ENCODE assay signal across 8 cellular contexts in the genomic region with DNA sequence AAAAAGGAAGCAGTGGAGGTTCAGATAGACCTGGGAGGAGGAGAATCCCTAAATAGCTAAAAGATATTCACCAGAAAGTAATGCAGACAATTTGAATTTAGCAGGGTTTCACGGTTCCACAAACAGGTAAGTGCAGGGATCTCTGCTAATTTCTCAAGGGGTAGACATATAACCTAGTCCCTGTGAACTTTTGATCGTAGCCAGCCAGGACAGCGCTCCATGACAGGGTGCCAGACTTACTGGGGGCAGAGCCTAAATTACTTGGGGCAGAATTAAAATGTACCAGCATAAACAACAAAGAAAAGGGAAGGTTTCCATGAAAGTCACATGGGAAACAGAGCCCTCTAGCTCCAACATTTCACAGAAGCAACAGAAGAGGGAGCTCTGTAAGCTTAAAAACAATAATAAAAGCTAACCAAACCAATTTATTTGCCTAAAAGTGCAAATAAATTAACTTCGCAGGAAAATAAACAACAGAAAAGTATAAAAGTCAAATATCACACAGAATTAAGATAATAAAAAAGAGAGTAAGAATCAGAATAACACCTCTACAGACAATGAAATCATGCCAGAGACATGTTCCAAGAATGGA.
DNase-seq lines count a peak whose midpoint lies in the region; ATAC-seq and TF ChIP-seq lines count a peak whose summit lies in the region.

No MANE protein-coding gene starts in this region.

- DNase-seq in GM06990 (ENCODE audit: extremely low read depth, insufficient read length) (no peak), NB4 (ENCODE audit: low read depth) (peak; percentile 48), endothelial cell (ENCODE audit: low spot score) (no peak), osteocyte (ENCODE audit: extremely low spot score, unreplicated experiment) (no peak), SHP77 treated with DMSO at 0.1 percent for 48 hours (lab: John Stamatoyannopoulos, UW) (no peak), mucosa of gallbladder (ENCODE audit: low spot score) (no peak)
- no peak for DNase-seq in activated effector memory CD4-positive, alpha-beta T cell treated with anti-CD3 and anti-CD28 coated beads, Interleukin-2, amount 50 U/mL, for 16 hours

- no peaks in the 10 kb centered on the region for H3K36me3 ChIP-seq in GM06990 (ENCODE audit: control insufficient read depth, insufficient read depth, low read length)

- no peaks in the 10 kb centered on the region for H3K9me3 Mint-ChIP-seq in endothelial cell (ENCODE audit: unreplicated experiment)
- peaks cover 4% of the 10 kb centered on the region for H3K9me3 Mint-ChIP-seq in osteocyte (ENCODE audit: unreplicated experiment)

- no peak for TF ChIP-seq POLR2A in NB4 (IDR thresholded peaks at IDR 0.05; ENCODE audit: extremely low read depth, insufficient read length)

- no peaks in the 10 kb centered on the region for H3K4me1 Mint-ChIP-seq in endothelial cell (ENCODE audit: unreplicated experiment)
- H3K4me1 Mint-ChIP-seq in osteocyte (ENCODE audit: unreplicated experiment) = no peaks in the 10 kb centered on the region

- no peak overlapping the region for H3K4me3 Mint-ChIP-seq in endothelial cell (ENCODE audit: unreplicated experiment)
- no peak overlapping the region for H3K4me3 Mint-ChIP-seq in osteocyte (ENCODE audit: unreplicated experiment)

- no peaks in the 10 kb centered on the region for H3K27me3 ChIP-seq in GM06990 (replicated peaks; ENCODE audit: control insufficient read depth, insufficient read depth, low read length)

- ATAC-seq in GM18873 (IDR thresholded peaks at IDR 0.05; ENCODE audit: low FRiP score, unreplicated experiment) = no peak

- H3K27ac Mint-ChIP-seq in endothelial cell (ENCODE audit: unreplicated experiment) = no peak overlapping the region
- no peak overlapping the region for H3K27ac Mint-ChIP-seq in osteocyte (ENCODE audit: unreplicated experiment)

- H3K27me3 Mint-ChIP-seq in endothelial cell (ENCODE audit: unreplicated experiment) = no peaks in the 10 kb centered on the region
- H3K27me3 Mint-ChIP-seq in osteocyte (ENCODE audit: unreplicated experiment) = peaks cover 46% of the 10 kb centered on the region

- H3K36me3 Mint-ChIP-seq in endothelial cell (ENCODE audit: low read depth, unreplicated experiment) (no peaks in the 10 kb centered on the region), osteocyte (ENCODE audit: unreplicated experiment) (no peaks in the 10 kb centered on the region)

- H3K4me3 ChIP-seq in GM06990 (replicated peaks; ENCODE audit: low read depth, low read length) = no peak overlapping the region
- no peak overlapping the region for H3K4me3 ChIP-seq in NB4 (ENCODE audit: low read depth, low read length)

- TF ChIP-seq CTCF in GM06990 (IDR thresholded peaks at IDR 0.05; ENCODE audit: insufficient read depth, low read length, poor library complexity, severe bottlenecking) (peak; percentile 53), NB4 (IDR thresholded peaks at IDR 0.05; ENCODE audit: low read depth, low read length) (peak; percentile 44), endothelial cell (IDR thresholded peaks at IDR 0.05; ENCODE audit: unreplicated experiment) (peak; percentile 31), osteocyte (IDR thresholded peaks at IDR 0.05) (peak; percentile 62)
